In the genomic region with DNA sequence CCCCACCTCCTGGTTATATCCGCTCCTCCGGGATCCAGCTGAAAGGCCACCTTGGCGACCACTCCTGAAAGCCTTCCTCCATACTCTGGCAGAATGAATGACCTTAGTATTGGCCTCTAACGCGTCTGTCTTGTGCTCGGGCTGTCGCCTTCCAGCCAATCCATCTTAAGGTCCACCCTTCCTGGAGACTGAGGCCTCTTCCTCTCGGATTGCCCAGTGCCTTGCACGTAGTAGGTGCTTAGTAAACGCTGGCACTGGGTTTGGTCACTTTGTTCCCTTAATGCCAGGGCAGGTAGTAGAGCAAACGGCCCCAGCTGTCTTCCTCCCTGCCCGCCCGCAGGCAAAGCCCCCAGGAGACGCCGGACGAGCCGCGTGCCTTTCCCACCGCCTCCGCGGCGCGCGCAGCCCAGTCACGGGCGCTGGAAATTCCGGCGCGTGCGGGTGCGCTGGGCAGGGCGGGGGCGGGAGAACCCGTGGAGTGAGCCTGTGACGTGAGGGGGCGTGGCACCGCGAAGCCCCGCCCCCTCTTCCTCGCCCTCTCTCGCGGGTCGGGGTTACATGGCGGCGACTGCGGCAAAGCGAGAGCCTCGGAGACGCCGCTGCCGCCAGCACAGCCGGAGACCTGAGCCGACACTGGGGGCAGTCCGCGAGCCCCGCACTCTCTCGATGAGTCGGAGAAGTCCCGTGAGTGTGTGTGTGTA, we compare ENCODE assay signal across 1 cellular context.
TF ChIP-seq lines count a peak whose summit lies in the region.

TSS of gene MAPK6 (plus strand) at position 527 of the 701 bp plus-strand sequence. CDS start 27,242 bp downstream, outside the sequence.

TF ChIP-seq in HepG2, 621 proteins besides CTCF, POLR2A, EP300 and RAD21 (continued from another document and continues in another):
- TF ChIP-seq, protein P1, sequence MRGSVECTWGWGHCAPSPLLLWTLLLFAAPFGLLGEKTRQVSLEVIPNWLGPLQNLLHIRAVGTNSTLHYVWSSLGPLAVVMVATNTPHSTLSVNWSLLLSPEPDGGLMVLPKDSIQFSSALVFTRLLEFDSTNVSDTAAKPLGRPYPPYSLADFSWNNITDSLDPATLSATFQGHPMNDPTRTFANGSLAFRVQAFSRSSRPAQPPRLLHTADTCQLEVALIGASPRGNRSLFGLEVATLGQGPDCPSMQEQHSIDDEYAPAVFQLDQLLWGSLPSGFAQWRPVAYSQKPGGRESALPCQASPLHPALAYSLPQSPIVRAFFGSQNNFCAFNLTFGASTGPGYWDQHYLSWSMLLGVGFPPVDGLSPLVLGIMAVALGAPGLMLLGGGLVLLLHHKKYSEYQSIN (CRISPR knock-in tag; IDR thresholded peaks at IDR 0.05; ENCODE audit: borderline replicate concordance) = no peak
- 0 out of 2 replicates have a peak, but pooled peaks have one; percentile 76 for TF ChIP-seq ZNF280D (CRISPR knock-in tag; IDR thresholded peaks at IDR 0.05)
- TF ChIP-seq ZNF225 (CRISPR knock-in tag; IDR thresholded peaks at IDR 0.05) = peak; percentile 48; the same call in 1 of the 2 replicates
- TF ChIP-seq ZBTB38 (CRISPR knock-in tag; IDR thresholded peaks at IDR 0.05) = peak; percentile 93
- TF ChIP-seq ZNF672 (CRISPR knock-in tag; IDR thresholded peaks at IDR 0.05) = peak; percentile 39; the same call in 1 of the 2 replicates
- TF ChIP-seq, protein P2, sequence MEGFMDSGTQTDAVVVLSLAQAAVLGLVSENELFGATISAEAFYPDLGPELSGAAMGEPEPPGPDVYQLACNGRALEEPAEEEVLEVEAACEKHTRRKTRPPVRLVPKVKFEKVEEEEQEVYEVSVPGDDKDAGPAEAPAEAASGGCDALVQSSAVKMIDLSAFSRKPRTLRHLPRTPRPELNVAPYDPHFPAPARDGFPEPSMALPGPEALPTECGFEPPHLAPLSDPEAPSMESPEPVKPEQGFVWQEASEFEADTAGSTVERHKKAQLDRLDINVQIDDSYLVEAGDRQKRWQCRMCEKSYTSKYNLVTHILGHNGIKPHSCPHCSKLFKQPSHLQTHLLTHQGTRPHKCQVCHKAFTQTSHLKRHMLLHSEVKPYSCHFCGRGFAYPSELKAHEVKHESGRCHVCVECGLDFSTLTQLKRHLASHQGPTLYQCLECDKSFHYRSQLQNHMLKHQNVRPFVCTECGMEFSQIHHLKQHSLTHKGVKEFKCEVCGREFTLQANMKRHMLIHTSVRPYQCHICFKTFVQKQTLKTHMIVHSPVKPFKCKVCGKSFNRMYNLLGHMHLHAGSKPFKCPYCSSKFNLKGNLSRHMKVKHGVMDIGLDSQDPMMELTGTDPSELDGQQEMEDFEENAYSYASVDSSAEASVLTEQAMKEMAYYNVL (CRISPR knock-in tag; IDR thresholded peaks at IDR 0.05; ENCODE audit: borderline replicate concordance) = 0 out of 2 replicates have a peak, but pooled peaks have one; percentile 57
- peak; percentile 74 for TF ChIP-seq PHF8 (CRISPR knock-in tag; IDR thresholded peaks at IDR 0.05)
- TF ChIP-seq IRX3 (CRISPR knock-in tag; IDR thresholded peaks at IDR 0.05; ENCODE audit: borderline replicate concordance, low read depth) = no peak; the same call in 1 of the 2 replicates
- TF ChIP-seq BCL3 (CRISPR knock-in tag; IDR thresholded peaks at IDR 0.05) = peak; percentile 76; the same call in 1 of the 2 replicates
- TF ChIP-seq CERS6 (CRISPR knock-in tag; IDR thresholded peaks at IDR 0.05) = 0 out of 2 replicates have a peak, but pooled peaks have one; percentile 68
- peak; percentile 98 for TF ChIP-seq ZKSCAN1 (IDR thresholded peaks at IDR 0.05; ENCODE audit: low read length)
- TF ChIP-seq PPARG (CRISPR knock-in tag; conservative IDR thresholded peaks at IDR 0.05) = 0 out of 2 replicates have a peak, but pooled peaks have one; percentile 17
- peak; percentile 79; the same call in 1 of the 2 replicates for TF ChIP-seq HOXA9 (CRISPR knock-in tag; IDR thresholded peaks at IDR 0.05; ENCODE audit: borderline replicate concordance)
- peak; percentile 88 for TF ChIP-seq ATF7-NPFF (CRISPR knock-in tag; IDR thresholded peaks at IDR 0.05; ENCODE audit: low read depth)
- TF ChIP-seq STAT5B (CRISPR knock-in tag; IDR thresholded peaks at IDR 0.05) = no peak
- TF ChIP-seq, protein P3, sequence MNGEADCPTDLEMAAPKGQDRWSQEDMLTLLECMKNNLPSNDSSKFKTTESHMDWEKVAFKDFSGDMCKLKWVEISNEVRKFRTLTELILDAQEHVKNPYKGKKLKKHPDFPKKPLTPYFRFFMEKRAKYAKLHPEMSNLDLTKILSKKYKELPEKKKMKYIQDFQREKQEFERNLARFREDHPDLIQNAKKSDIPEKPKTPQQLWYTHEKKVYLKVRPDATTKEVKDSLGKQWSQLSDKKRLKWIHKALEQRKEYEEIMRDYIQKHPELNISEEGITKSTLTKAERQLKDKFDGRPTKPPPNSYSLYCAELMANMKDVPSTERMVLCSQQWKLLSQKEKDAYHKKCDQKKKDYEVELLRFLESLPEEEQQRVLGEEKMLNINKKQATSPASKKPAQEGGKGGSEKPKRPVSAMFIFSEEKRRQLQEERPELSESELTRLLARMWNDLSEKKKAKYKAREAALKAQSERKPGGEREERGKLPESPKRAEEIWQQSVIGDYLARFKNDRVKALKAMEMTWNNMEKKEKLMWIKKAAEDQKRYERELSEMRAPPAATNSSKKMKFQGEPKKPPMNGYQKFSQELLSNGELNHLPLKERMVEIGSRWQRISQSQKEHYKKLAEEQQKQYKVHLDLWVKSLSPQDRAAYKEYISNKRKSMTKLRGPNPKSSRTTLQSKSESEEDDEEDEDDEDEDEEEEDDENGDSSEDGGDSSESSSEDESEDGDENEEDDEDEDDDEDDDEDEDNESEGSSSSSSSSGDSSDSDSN (CRISPR knock-in tag; IDR thresholded peaks at IDR 0.05) = peak; percentile 67
- TF ChIP-seq NFE2L1 (CRISPR knock-in tag; IDR thresholded peaks at IDR 0.05; ENCODE audit: borderline replicate concordance) = peak; percentile 36; the same call in 1 of the 2 replicates
- peak; percentile 85 for TF ChIP-seq ZNF580 (CRISPR knock-in tag; IDR thresholded peaks at IDR 0.05; ENCODE audit: borderline replicate concordance, low read depth)
- 0 out of 2 replicates have a peak, but pooled peaks have one; percentile 31 for TF ChIP-seq GATAD2A (CRISPR knock-in tag; IDR thresholded peaks at IDR 0.05)
- TF ChIP-seq PLSCR1 (CRISPR knock-in tag; IDR thresholded peaks at IDR 0.05; ENCODE audit: borderline replicate concordance) = no peak
- peak; percentile 87; the same call in 1 of the 2 replicates for TF ChIP-seq SP4 (CRISPR knock-in tag; IDR thresholded peaks at IDR 0.05)
- TF ChIP-seq ZNF678 (CRISPR knock-in tag; IDR thresholded peaks at IDR 0.05) = peak; percentile 70; the same call in 1 of the 2 replicates
- peak; percentile 57 for TF ChIP-seq PHF5A (CRISPR knock-in tag; IDR thresholded peaks at IDR 0.05; ENCODE audit: low read depth, unreplicated experiment)
- no peak for TF ChIP-seq SSRP1 (CRISPR knock-in tag; IDR thresholded peaks at IDR 0.05)
- TF ChIP-seq MAF1 (CRISPR knock-in tag; IDR thresholded peaks at IDR 0.05; ENCODE audit: borderline replicate concordance) = no peak
- no peak for TF ChIP-seq ZFYVE20 (CRISPR knock-in tag; IDR thresholded peaks at IDR 0.05; ENCODE audit: borderline replicate concordance, low read depth)
- TF ChIP-seq ZNF235 (CRISPR knock-in tag; IDR thresholded peaks at IDR 0.05; ENCODE audit: borderline replicate concordance) = 0 out of 2 replicates have a peak, but pooled peaks have one; percentile 83
- peak; percentile 89 for TF ChIP-seq MEIS2 (CRISPR knock-in tag; IDR thresholded peaks at IDR 0.05)
- TF ChIP-seq, protein P4, sequence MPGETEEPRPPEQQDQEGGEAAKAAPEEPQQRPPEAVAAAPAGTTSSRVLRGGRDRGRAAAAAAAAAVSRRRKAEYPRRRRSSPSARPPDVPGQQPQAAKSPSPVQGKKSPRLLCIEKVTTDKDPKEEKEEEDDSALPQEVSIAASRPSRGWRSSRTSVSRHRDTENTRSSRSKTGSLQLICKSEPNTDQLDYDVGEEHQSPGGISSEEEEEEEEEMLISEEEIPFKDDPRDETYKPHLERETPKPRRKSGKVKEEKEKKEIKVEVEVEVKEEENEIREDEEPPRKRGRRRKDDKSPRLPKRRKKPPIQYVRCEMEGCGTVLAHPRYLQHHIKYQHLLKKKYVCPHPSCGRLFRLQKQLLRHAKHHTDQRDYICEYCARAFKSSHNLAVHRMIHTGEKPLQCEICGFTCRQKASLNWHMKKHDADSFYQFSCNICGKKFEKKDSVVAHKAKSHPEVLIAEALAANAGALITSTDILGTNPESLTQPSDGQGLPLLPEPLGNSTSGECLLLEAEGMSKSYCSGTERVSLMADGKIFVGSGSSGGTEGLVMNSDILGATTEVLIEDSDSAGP (CRISPR knock-in tag; IDR thresholded peaks at IDR 0.05; ENCODE audit: borderline replicate concordance) = peak; percentile 54; the same call in 1 of the 2 replicates
- TF ChIP-seq ZNF546 (CRISPR knock-in tag; conservative IDR thresholded peaks at IDR 0.05) = peak; percentile 81; the same call in 1 of the 2 replicates
- TF ChIP-seq TCF7L2 (IDR thresholded peaks at IDR 0.05; ENCODE audit: low read depth, low read length) = no peak
- peak; percentile 98 for TF ChIP-seq ZNF274 (CRISPR knock-in tag; IDR thresholded peaks at IDR 0.05)
- peak; percentile 96 for TF ChIP-seq TAF1 (CRISPR knock-in tag; IDR thresholded peaks at IDR 0.05)
- TF ChIP-seq MLLT10 (CRISPR knock-in tag; IDR thresholded peaks at IDR 0.05) = no peak
- TF ChIP-seq RCOR2 (CRISPR knock-in tag; IDR thresholded peaks at IDR 0.05) = peak; percentile 70
- TF ChIP-seq ZNF772 (CRISPR knock-in tag; IDR thresholded peaks at IDR 0.05) = peak; percentile 91
- TF ChIP-seq ZNF781 (CRISPR knock-in tag; IDR thresholded peaks at IDR 0.05; ENCODE audit: borderline replicate concordance, not compliant biosample characterization) = peak; percentile 78
- TF ChIP-seq ISX (CRISPR knock-in tag; conservative IDR thresholded peaks at IDR 0.05) = peak; percentile 35; the same call in 1 of the 2 replicates
- TF ChIP-seq ZSCAN22 (CRISPR knock-in tag; IDR thresholded peaks at IDR 0.05) = no peak
- TF ChIP-seq, protein P5, sequence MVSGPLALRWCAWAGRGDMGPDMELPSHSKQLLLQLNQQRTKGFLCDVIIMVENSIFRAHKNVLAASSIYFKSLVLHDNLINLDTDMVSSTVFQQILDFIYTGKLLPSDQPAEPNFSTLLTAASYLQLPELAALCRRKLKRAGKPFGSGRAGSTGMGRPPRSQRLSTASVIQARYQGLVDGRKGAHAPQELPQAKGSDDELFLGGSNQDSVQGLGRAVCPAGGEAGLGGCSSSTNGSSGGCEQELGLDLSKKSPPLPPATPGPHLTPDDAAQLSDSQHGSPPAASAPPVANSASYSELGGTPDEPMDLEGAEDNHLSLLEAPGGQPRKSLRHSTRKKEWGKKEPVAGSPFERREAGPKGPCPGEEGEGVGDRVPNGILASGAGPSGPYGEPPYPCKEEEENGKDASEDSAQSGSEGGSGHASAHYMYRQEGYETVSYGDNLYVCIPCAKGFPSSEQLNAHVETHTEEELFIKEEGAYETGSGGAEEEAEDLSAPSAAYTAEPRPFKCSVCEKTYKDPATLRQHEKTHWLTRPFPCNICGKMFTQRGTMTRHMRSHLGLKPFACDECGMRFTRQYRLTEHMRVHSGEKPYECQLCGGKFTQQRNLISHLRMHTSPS (CRISPR knock-in tag; IDR thresholded peaks at IDR 0.05; ENCODE audit: low read depth) = peak; percentile 47; the same call in 1 of the 2 replicates
